Comparison of ENCODE assay signal across 8 cellular contexts in the genomic region with DNA sequence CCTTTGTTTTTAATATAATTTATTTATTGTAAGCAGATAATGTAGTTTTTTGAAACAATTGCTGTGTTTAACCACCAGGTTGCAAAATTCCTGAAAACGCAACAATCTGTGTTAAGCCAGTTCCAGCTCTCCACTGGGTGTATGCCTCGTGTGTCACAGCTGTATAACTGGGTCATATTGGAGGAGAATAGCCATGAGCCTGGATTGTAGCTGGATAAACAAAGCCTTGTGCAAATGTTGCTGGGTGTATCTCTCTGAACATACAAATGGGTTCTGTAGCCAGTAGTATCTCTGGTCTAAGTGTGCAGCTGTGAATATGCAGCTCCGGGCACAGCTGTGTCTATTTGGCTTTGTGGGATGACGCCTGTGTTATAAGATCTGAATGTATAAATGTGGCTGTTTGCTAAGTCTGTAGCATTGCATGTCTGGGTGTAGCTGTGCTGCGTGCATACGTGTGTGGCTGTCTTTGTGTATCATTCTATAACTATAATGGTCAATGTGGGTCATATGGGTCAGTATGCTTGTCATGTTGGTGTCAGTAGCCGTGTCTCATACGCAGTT. TPM values are rescaled to one million over a fixed set of nuclear protein-coding genes. Genes with fewer than 3 reads are reported as not detected.
DNase-seq lines count a peak whose midpoint lies in the region; ATAC-seq and TF ChIP-seq lines count a peak whose summit lies in the region.

No MANE protein-coding gene starts in this region.

- intact Hi-C loops in OCI-LY7 (cut with micrococcal nuclease; ENCODE audit: unreplicated experiment): no loop called here

- H3K9me2 ChIP-seq in OCI-LY7 (ENCODE audit: insufficient read depth, low read length): no peaks in the 10 kb centered on the region

- ATAC-seq in esophagus mucosa (peak; percentile 37), GM18502 (IDR thresholded peaks at IDR 0.05; ENCODE audit: poor library complexity, unreplicated experiment) (no peak)

- H4K20me1 ChIP-seq in OCI-LY7 (ENCODE audit: insufficient read depth, low read length): no peaks in the 10 kb centered on the region

- H3K9me3 ChIP-seq in OCI-LY7 (ENCODE audit: low read length): no peaks in the 10 kb centered on the region

- H3K27ac ChIP-seq in OCI-LY7 (ENCODE audit: low read depth, low read length, poor library complexity, severe bottlenecking): no peak overlapping the region

- no peak overlapping the region for H3K4me2 ChIP-seq in OCI-LY7 (ENCODE audit: low read length)

- 0 out of 2 replicates have a peak, but pooled peaks have one; percentile 23 for TF ChIP-seq CTCF in OCI-LY7 (conservative IDR thresholded peaks at IDR 0.05; ENCODE audit: low read length)

- DNase-seq in Ammon's horn (ENCODE audit: low spot score) (peak; percentile 35), OCI-LY7 (ENCODE audit: low spot score) (no peak), non-pigmented ciliary epithelial cell (ENCODE audit: low read depth) (peak; percentile 13), cerebellar cortex (ENCODE audit: low spot score) (no peak), mucosa of gallbladder (ENCODE audit: low spot score) (no peak), midbrain (lab: John Stamatoyannopoulos, UW) (no peak)

- BruUV-seq in OCI-LY7 (replicated peaks; lab: Mats Ljungman, UMichigan): no TSS peak

- no peak overlapping the region for H3K4me3 ChIP-seq in OCI-LY7 (ENCODE audit: low read depth, low read length, poor library complexity, severe bottlenecking)

- POLR2A ChIA-PET in OCI-LY7 (lab: Charles Lee): interaction anchor here (0.6 kb wide), 2 partner anchors 104 to 270 kb away, joined by 3 to 4 read pairs; a partner anchor contains a TSS

- no peaks in the 10 kb centered on the region for H3K36me3 ChIP-seq in OCI-LY7 (ENCODE audit: insufficient read depth, low read length)

- CTCF ChIA-PET in OCI-LY7 (lab: Charles Lee; ENCODE audit: unreplicated experiment): no interaction called here

- H3K79me2 ChIP-seq in OCI-LY7 (ENCODE audit: insufficient read depth, low read depth, low read length): no peaks in the 10 kb centered on the region

- H3K4me1 ChIP-seq in OCI-LY7 (ENCODE audit: insufficient read depth, low read length, poor library complexity, severe bottlenecking): no peaks in the 10 kb centered on the region

- H2AFZ ChIP-seq in OCI-LY7 (ENCODE audit: low read length): no peak overlapping the region

RNA-seq across cellular contexts. Expression of a gene that starts 2.7 kb away (rescaled TPM):
- total RNA-seq in OCI-LY7 (2014; rRNA removed; shearing (Covaris generic)): 0.21 TPM in 1 of 2 replicates, not detected in the other
- not detected in 2 replicates for total RNA-seq in OCI-LY7 (2022)
- 25.6 TPM for total RNA-seq in esophagus mucosa
- total RNA-seq in mucosa of gallbladder: 32.0 TPM

RNA-seq across cellular contexts. Expression of a gene that starts 52.2 kb away (rescaled TPM):
- total RNA-seq in OCI-LY7 (2014; rRNA removed; shearing (Covaris generic)): 4.7 and 5.0 TPM in 2 replicates
- total RNA-seq in OCI-LY7 (2022) (6.4 and 7.6 TPM in 2 replicates), esophagus mucosa (23.7 TPM), mucosa of gallbladder (14.2 TPM)

Comparison
In these comparisons a context has a peak if more than half of its experiments do, and no peak if none do; other contexts are left out.
1. DNase-seq: peak in Ammon's horn (single experiment) and non-pigmented ciliary epithelial cell (single experiment); none in OCI-LY7 (single experiment), cerebellar cortex (single experiment), mucosa of gallbladder (single experiment) and midbrain (single experiment).
2. RNA of a gene that starts 2.7 kb away (total RNA-seq): 32.0 TPM in mucosa of gallbladder (single experiment) and 25.6 TPM in esophagus mucosa (single experiment); 0.21 TPM in OCI-LY7; every median in the first group is over 10 times any median in the second.